25 cellular contexts compared by ENCODE assay signal in genomic region chr16:51937771-51938170, GRCh38.
DNase-seq lines count a peak whose midpoint lies in the region; ATAC-seq and TF ChIP-seq lines count a peak whose summit lies in the region.
"Had no signal": no experiment of that assay in that cellular context is flagged by ENCODE, and none has a peak within 500 bp of the region (broad histone marks: within the 10 kb centered on the region; RNA-seq: fewer than 3 reads in every experiment).

No MANE protein-coding gene starts in this region.

- no peak for ATAC-seq in GM18867 (IDR thresholded peaks at IDR 0.05; ENCODE audit: unreplicated experiment)
- ATAC-seq: Panc1 had no signal

- H3K4me3 ChIP-seq in ACC112 (ENCODE audit: low read depth, low read length), result peak overlapping the region; percentile 5; the same call in 1 of the 2 replicates
- H3K4me3 ChIP-seq in NB4 (ENCODE audit: low read depth, low read length), result no peak overlapping the region
- no peak overlapping the region for H3K4me3 ChIP-seq in choroid plexus epithelial cell (ENCODE audit: low read depth, low read length)
- no peak overlapping the region for H3K4me3 ChIP-seq in neural progenitor cell
- H3K4me3 ChIP-seq: SK-N-MC had no signal

- H3K27ac Mint-ChIP-seq in neural progenitor cell, result no peak overlapping the region
- H3K27ac Mint-ChIP-seq: CD14-positive monocyte; CD8-positive, alpha-beta memory T cell had no signal

- no peak overlapping the region for H3K27ac ChIP-seq in ACC112 (ENCODE audit: low read depth, low read length)
- H3K27ac ChIP-seq in neural progenitor cell, result no peak overlapping the region
- H3K27ac ChIP-seq: 22Rv1, KMS-11, SK-N-MC had no signal

- H3K27me3 ChIP-seq in ACC112 (ENCODE audit: insufficient read depth, low read length), result peaks cover 17% of the 10 kb centered on the region
- H3K27me3 ChIP-seq in neural progenitor cell, result no peaks in the 10 kb centered on the region
- H3K27me3 ChIP-seq: BE2C had no signal

- H3F3A ChIP-seq in neural progenitor cell (ENCODE audit: low read depth), result no peaks in the 10 kb centered on the region

- H3K9me3 ChIP-seq in neural progenitor cell (ENCODE audit: low read depth), result no peaks in the 10 kb centered on the region
- H3K9me3 ChIP-seq: BE2C had no signal

- no peak overlapping the region for H3K4me3 Mint-ChIP-seq in neural progenitor cell
- H3K4me3 Mint-ChIP-seq: CD14-positive monocyte; CD8-positive, alpha-beta memory T cell; IgD-negative memory B cell had no signal

- H3K4me1 Mint-ChIP-seq in neural progenitor cell, result peaks cover 7% of the 10 kb centered on the region
- H3K4me1 Mint-ChIP-seq: CD14-positive monocyte; CD8-positive, alpha-beta memory T cell; IgD-negative memory B cell had no signal

- TF ChIP-seq CTCF in NB4 (IDR thresholded peaks at IDR 0.05; ENCODE audit: low read depth, low read length) (no peak), choroid plexus epithelial cell (conservative IDR thresholded peaks at IDR 0.05; ENCODE audit: low read depth, low read length) (no peak), neural progenitor cell (IDR thresholded peaks at IDR 0.05) (no peak)

- H3K4me1 ChIP-seq in ACC112 (ENCODE audit: control insufficient read depth, insufficient read depth, low read length, unreplicated experiment) (no peaks in the 10 kb centered on the region), neural progenitor cell (peaks cover 15% of the 10 kb centered on the region)

- no peaks in the 10 kb centered on the region for H3K36me3 Mint-ChIP-seq in neural progenitor cell
- H3K36me3 Mint-ChIP-seq: CD14-positive monocyte; CD8-positive, alpha-beta memory T cell; IgD-negative memory B cell had no signal

- TF ChIP-seq POLR2A in NB4 (IDR thresholded peaks at IDR 0.05; ENCODE audit: extremely low read depth, insufficient read length), result no peak

- peak; percentile 4 for DNase-seq in NB4 (ENCODE audit: low read depth)
- DNase-seq in choroid plexus epithelial cell (ENCODE audit: low read depth), result peak; percentile 27
- no peak for DNase-seq in neural progenitor cell (ENCODE audit: low spot score)
- no peak for DNase-seq in activated CD4-positive, alpha-beta T cell treated with anti-CD3 and anti-CD28 coated beads, Interleukin-2, amount 50 U/mL, for 4 hours
- DNase-seq in NK-92 (lab: John Stamatoyannopoulos, UW; ENCODE audit: unreplicated experiment), result no peak
- DNase-seq: ACHN; BE2C; CD8-positive, alpha-beta memory T cell; DND-41; GOT3; HCEC 1CT; NCI-H1105 treated with DMSO at 0.1 percent for 48 hours; NCI-H146; NCI-H2029; NCI-H2227 treated with DMSO at 0.1 percent for 48 hours; NCI-H69; SHP77 treated with DMSO at 0.1 percent for 48 hours had no signal

- H3K27me3 Mint-ChIP-seq in neural progenitor cell (ENCODE audit: insufficient read depth, low read depth), result peaks cover 11% of the 10 kb centered on the region
- H3K27me3 Mint-ChIP-seq: CD8-positive, alpha-beta memory T cell had no signal

- H4K20me1 ChIP-seq in neural progenitor cell (ENCODE audit: low read depth), result no peaks in the 10 kb centered on the region

- H3K9me3 Mint-ChIP-seq in neural progenitor cell, result no peaks in the 10 kb centered on the region

- H3K9ac ChIP-seq in neural progenitor cell, result no peak overlapping the region
- H3K9ac ChIP-seq: KMS-11 had no signal

- H2AFZ ChIP-seq in ACC112 (ENCODE audit: low read length, unreplicated experiment) (no peak overlapping the region), neural progenitor cell (replicated peaks) (peak overlapping the region; percentile 7)

- H3K79me2 ChIP-seq in ACC112 (ENCODE audit: control insufficient read depth, insufficient read depth, low read length, unreplicated experiment), result no peaks in the 10 kb centered on the region
- no peaks in the 10 kb centered on the region for H3K79me2 ChIP-seq in neural progenitor cell (ENCODE audit: low read depth)

- no peak overlapping the region for H3K4me2 ChIP-seq in neural progenitor cell
- H3K4me2 ChIP-seq: KMS-11 had no signal

- H3K36me3 ChIP-seq in ACC112 (ENCODE audit: insufficient read depth, low read length), result no peaks in the 10 kb centered on the region
- H3K36me3 ChIP-seq in neural progenitor cell, result no peaks in the 10 kb centered on the region
- H3K36me3 ChIP-seq: BE2C had no signal

Comparison
In these comparisons a context has a peak if more than half of its experiments do, and no peak if none do; other contexts are left out.
1. DNase-seq: peak in NB4 (single experiment) and choroid plexus epithelial cell (single experiment); none in neural progenitor cell (single experiment), activated CD4-positive, alpha-beta T cell treated with anti-CD3 and anti-CD28 coated beads, Interleukin-2, amount 50 U/mL, for 4 hours (0 of 2) and NK-92 (single experiment).